In the genomic region with DNA sequence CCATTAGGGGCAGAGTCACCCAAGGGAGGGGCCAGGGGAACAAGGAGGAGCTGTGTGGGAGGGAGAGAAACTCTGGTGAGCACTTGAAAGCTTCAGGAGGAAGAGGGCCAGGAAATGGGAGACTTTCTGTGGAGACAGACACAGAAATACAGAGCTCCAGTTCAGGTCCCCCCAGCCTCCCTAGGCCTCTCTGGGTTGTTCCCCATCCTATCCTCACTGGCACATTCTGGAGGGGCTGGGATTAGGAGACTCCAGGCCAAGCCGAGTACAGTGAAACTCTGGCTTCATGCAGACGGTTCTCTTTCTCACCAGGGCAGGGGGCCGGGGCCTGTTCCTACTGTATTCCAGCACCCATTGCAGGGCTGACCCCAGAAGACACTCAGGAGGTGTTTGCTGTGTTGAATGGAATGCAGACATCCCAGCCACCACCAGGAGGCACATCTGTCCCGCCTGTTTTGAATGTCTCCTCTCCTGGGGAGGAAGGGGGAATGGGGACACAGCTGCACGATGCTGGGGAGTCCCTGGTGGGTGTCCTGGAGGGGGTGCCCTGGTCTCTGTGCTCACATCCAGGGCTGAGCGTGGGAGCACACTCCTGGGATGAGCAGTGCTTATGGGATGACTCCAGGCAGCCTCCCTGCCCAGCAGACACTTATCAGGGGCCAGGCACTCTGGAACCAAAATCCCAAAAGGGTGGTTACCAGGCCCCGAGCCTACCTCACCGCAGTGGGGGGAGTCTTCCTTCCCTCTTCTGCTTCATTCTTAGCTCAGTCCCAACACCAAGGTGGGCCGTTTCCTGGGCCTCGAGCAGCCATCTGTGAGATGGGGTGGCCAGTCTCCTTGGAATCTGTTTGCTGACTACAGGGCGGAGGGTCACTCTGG, we compare ENCODE assay signal across 8 cellular contexts. TPM values are rescaled to one million over a fixed set of nuclear protein-coding genes. Genes with fewer than 3 reads are reported as not detected.
A peak's percentile ranks its signal among the peaks of the same experiment; 100 is the strongest.
DNase-seq lines count a peak whose midpoint lies in the region; FAIRE-seq and TF ChIP-seq lines count a peak whose summit lies in the region.

No MANE protein-coding gene starts in this region.

- H3K27me3 ChIP-seq in cardiac muscle cell (peaks cover 56% of the 10 kb centered on the region), thymus (ENCODE audit: control insufficient read depth, insufficient read depth) (peaks cover 2% of the 10 kb centered on the region)

- H3K36me3 Mint-ChIP-seq in activated CD4-positive, alpha-beta T cell treated with anti-CD3 and anti-CD28 coated beads, Interleukin-2, amount 10 ng/mL, durations not matched to agents 7 days and 5 days (ENCODE audit: low read depth), result no peaks in the 10 kb centered on the region

- no peak overlapping the region for H3K27ac Mint-ChIP-seq in activated CD4-positive, alpha-beta T cell treated with anti-CD3 and anti-CD28 coated beads, Interleukin-2, amount 10 ng/mL, durations not matched to agents 7 days and 5 days

- H3K36me3 ChIP-seq in cardiac muscle cell, result no peaks in the 10 kb centered on the region
- H3K36me3 ChIP-seq in thymus (ENCODE audit: control insufficient read depth, insufficient read depth), result no peaks in the 10 kb centered on the region

- no peaks in the 10 kb centered on the region for H3K4me1 Mint-ChIP-seq in activated CD4-positive, alpha-beta T cell treated with anti-CD3 and anti-CD28 coated beads, Interleukin-2, amount 10 ng/mL, durations not matched to agents 7 days and 5 days

- 81% methylated on average over 11 of the region's 11 CpGs for WGBS in thymus

- H3K9me3 Mint-ChIP-seq in activated CD4-positive, alpha-beta T cell treated with anti-CD3 and anti-CD28 coated beads, Interleukin-2, amount 10 ng/mL, durations not matched to agents 7 days and 5 days, result no peaks in the 10 kb centered on the region

- H3K4me3 ChIP-seq in cardiac muscle cell (no peak overlapping the region), thymus (ENCODE audit: low read length) (no peak overlapping the region)

- POLR2A ChIA-PET in activated CD4-positive, alpha-beta T cell treated with anti-CD3 and anti-CD28 coated beads, Interleukin-2, amount 10 ng/mL, durations not matched to agents 7 days and 5 days (lab: Charles Lee), result no interaction called here

- peak; percentile 16 for DNase-seq in activated CD4-positive, alpha-beta T cell treated with anti-CD3 and anti-CD28 coated beads, Interleukin-2, amount 10 ng/mL, durations not matched to agents 7 days and 5 days
- DNase-seq in activated CD4-positive, alpha-beta T cell treated with anti-CD3 and anti-CD28 coated beads for 1 hour, result no peak
- DNase-seq in SW480 (ENCODE audit: low spot score) (peak; percentile 30), cardiac muscle cell (ENCODE audit: low read depth in 1 of 2, low spot score in 1 of 2) (peak; percentile 8 to 50), NCI-H2107 treated with DMSO at 0.1 percent for 48 hours (lab: John Stamatoyannopoulos, UW; ENCODE audit: unreplicated experiment) (no peak), GM12892 (ENCODE audit: insufficient read length) (no peak), retina (no peak)

- H3K4me3 Mint-ChIP-seq in activated CD4-positive, alpha-beta T cell treated with anti-CD3 and anti-CD28 coated beads, Interleukin-2, amount 10 ng/mL, durations not matched to agents 7 days and 5 days, result no peak overlapping the region

- H3K9me3 ChIP-seq in cardiac muscle cell (ENCODE audit: low read depth), result no peaks in the 10 kb centered on the region
- no peaks in the 10 kb centered on the region for H3K9me3 ChIP-seq in thymus (ENCODE audit: control insufficient read depth)

- TF ChIP-seq POLR2A in GM12892 (IDR thresholded peaks at IDR 0.05; ENCODE audit: low read depth, low read length), result no peak

- TF ChIP-seq CTCF in cardiac muscle cell (IDR thresholded peaks at IDR 0.05; ENCODE audit: low read depth, low read length), result peak; percentile 78

- FAIRE-seq in GM12892 (lab: Jason Lieb, UNC), result no peak

- H3K4me1 ChIP-seq in cardiac muscle cell (ENCODE audit: low read depth) (no peaks in the 10 kb centered on the region), thymus (ENCODE audit: control insufficient read depth, insufficient read depth, low read length) (no peaks in the 10 kb centered on the region)

- no peaks in the 10 kb centered on the region for H3K27me3 Mint-ChIP-seq in activated CD4-positive, alpha-beta T cell treated with anti-CD3 and anti-CD28 coated beads, Interleukin-2, amount 10 ng/mL, durations not matched to agents 7 days and 5 days

- H3K27ac ChIP-seq in cardiac muscle cell, result no peak overlapping the region
- peak overlapping the region; percentile 70 for H3K27ac ChIP-seq in thymus (ENCODE audit: low read depth)

- CTCF ChIA-PET in activated CD4-positive, alpha-beta T cell treated with anti-CD3 and anti-CD28 coated beads, Interleukin-2, amount 10 ng/mL, durations not matched to agents 7 days and 5 days (lab: Charles Lee), result interaction anchor here (0.7 to 1.1 kb wide), 2 partner anchors 18 to 169 kb away, joined by 3 to 4 read pairs; no protein-coding TSS in a partner anchor

RNA-seq across cellular contexts. Expression of gene KRT84, which starts 5.5 kb away (rescaled TPM):
- total RNA-seq in activated CD4-positive, alpha-beta T cell treated with anti-CD3 and anti-CD28 coated beads, Interleukin-2, amount 10 ng/mL, durations not matched to agents 7 days and 5 days, result not detected
- total RNA-seq in cardiac muscle cell, result not detected in 2 replicates
- not detected in 2 replicates for polyA plus RNA-seq in cardiac muscle cell
- 2.5 TPM for polyA plus RNA-seq in thymus
- polyA plus RNA-seq in GM12892 (2012; ENCODE audit: missing spikeins), result not detected

RNA-seq across cellular contexts. Expression of gene KRT82, which starts 15.2 kb away (rescaled TPM):
- total RNA-seq in activated CD4-positive, alpha-beta T cell treated with anti-CD3 and anti-CD28 coated beads, Interleukin-2, amount 10 ng/mL, durations not matched to agents 7 days and 5 days, result not detected
- not detected in 2 replicates for total RNA-seq in cardiac muscle cell
- not detected in 2 replicates for polyA plus RNA-seq in cardiac muscle cell
- polyA plus RNA-seq in thymus, result 0.34 TPM
- polyA plus RNA-seq in GM12892 (2012; ENCODE audit: missing spikeins), result not detected

RNA-seq across cellular contexts. Expression of gene KRT85, which starts 23.7 kb away (rescaled TPM):
- not detected for total RNA-seq in activated CD4-positive, alpha-beta T cell treated with anti-CD3 and anti-CD28 coated beads, Interleukin-2, amount 10 ng/mL, durations not matched to agents 7 days and 5 days
- 0.12 TPM in 1 of 2 replicates, not detected in the other for total RNA-seq in cardiac muscle cell
- polyA plus RNA-seq in cardiac muscle cell (not detected in 2 replicates), thymus (0.59 TPM)
- not detected for polyA plus RNA-seq in GM12892 (2012; ENCODE audit: missing spikeins)

RNA-seq across cellular contexts. Expression of gene KRT75, which starts 43.2 kb away (rescaled TPM):
- not detected for total RNA-seq in activated CD4-positive, alpha-beta T cell treated with anti-CD3 and anti-CD28 coated beads, Interleukin-2, amount 10 ng/mL, durations not matched to agents 7 days and 5 days
- total RNA-seq in cardiac muscle cell, result not detected in 2 replicates
- polyA plus RNA-seq in cardiac muscle cell, result not detected in 2 replicates
- polyA plus RNA-seq in thymus, result 6.8 TPM
- polyA plus RNA-seq in GM12892 (2012; ENCODE audit: missing spikeins), result not detected

Comparison
In these comparisons a context has a peak if more than half of its experiments do, and no peak if none do; other contexts are left out.
1. DNase-seq: peak in activated CD4-positive, alpha-beta T cell treated with anti-CD3 and anti-CD28 coated beads, Interleukin-2, amount 10 ng/mL, durations not matched to agents 7 days and 5 days (single experiment), SW480 (single experiment) and cardiac muscle cell (2 of 2); none in activated CD4-positive, alpha-beta T cell treated with anti-CD3 and anti-CD28 coated beads for 1 hour (single experiment), NCI-H2107 treated with DMSO at 0.1 percent for 48 hours (single experiment), GM12892 (single experiment) and retina (single experiment).